Comparison of ENCODE assay signal across 8 cellular contexts in genomic region chr14:55191101-55191880, GRCh38. TPM values are rescaled to one million over a fixed set of nuclear protein-coding genes. Genes with fewer than 3 reads are reported as not detected.
DNase-seq lines count a peak whose midpoint lies in the region; ATAC-seq and TF ChIP-seq lines count a peak whose summit lies in the region.

Gene DLGAP5 (minus strand): TSS chr14:55191585. CDS start chr14:55189179, 2,406 bp downstream.

- peak within 1 kb of the TSS; percentile 50 to 69 for H3K4me3 ChIP-seq in testis

- intact Hi-C loops in testis (cut with DNase I; ENCODE audit: low total_unique reads), result no loop called here

- no peak for TF ChIP-seq CTCF in GM10266 (IDR thresholded peaks at IDR 0.05; ENCODE audit: control insufficient read depth, insufficient read depth, low read depth, missing control alignments)
- TF ChIP-seq CTCF in testis (IDR thresholded peaks at IDR 0.05), result no peak

- DNase-seq in GM10266 (ENCODE audit: extremely low spot score), result peak; percentile 91
- DNase-seq in NCI-H1092 treated with DMSO at 0.1 percent for 48 hours (lab: John Stamatoyannopoulos, UW), result peak; percentile 100
- peak; percentile 85 for DNase-seq in activated naive CD4-positive, alpha-beta T cell treated with anti-CD3 and anti-CD28 coated beads, Interleukin-2, amount 50 U/mL, for 16 hours
- DNase-seq in glomerular endothelial cell (ENCODE audit: extremely low read depth, low read depth, low spot score), result peak; percentile 85
- peak; percentile 92 for DNase-seq in occipital lobe (lab: John Stamatoyannopoulos, UW)
- peak; percentile 98 for DNase-seq in testis

- peaks cover 5% of the 10 kb centered on the region for H3K4me1 ChIP-seq in testis

- no peaks in the 10 kb centered on the region for H3K27me3 ChIP-seq in testis

- peak; percentile 63 for TF ChIP-seq POLR2A in testis (IDR thresholded peaks at IDR 0.05)

- no peaks in the 10 kb centered on the region for H3K36me3 ChIP-seq in testis (ENCODE audit: low read depth, missing control alignments)

- H3K27ac ChIP-seq in testis, result peak within 1 kb of the TSS; percentile 13 to 74

- WGBS in testis, 2 donors, result 0% methylated on average over 45 of the region's 45 CpGs

- no peaks in the 10 kb centered on the region for H3K9me3 ChIP-seq in testis

- peak; percentile 98 for ATAC-seq in HG02623 (IDR thresholded peaks at IDR 0.05; ENCODE audit: unreplicated experiment)
- peak; percentile 98 for ATAC-seq in SK-N-SH treated with all-trans-retinoic acid at 6 μM for 48 hours

TF ChIP-seq in SK-N-SH treated with all-trans-retinoic acid at 6 μM for 48 hours, 23 proteins besides CTCF, POLR2A, EP300 and RAD21:
- TF ChIP-seq GLIS3 (CRISPR knock-in tag; IDR thresholded peaks at IDR 0.05) (no peak), ZNF8 (CRISPR knock-in tag; IDR thresholded peaks at IDR 0.05) (no peak), ZFP3 (CRISPR knock-in tag; IDR thresholded peaks at IDR 0.05) (no peak), TCF4 (CRISPR knock-in tag; IDR thresholded peaks at IDR 0.05; ENCODE audit: borderline replicate concordance) (no peak), ZFP30 (CRISPR knock-in tag; IDR thresholded peaks at IDR 0.05) (no peak), BACH2 (CRISPR knock-in tag; IDR thresholded peaks at IDR 0.05; ENCODE audit: borderline replicate concordance) (no peak), RARB (CRISPR knock-in tag; IDR thresholded peaks at IDR 0.05) (no peak), CSRNP3 (CRISPR knock-in tag; IDR thresholded peaks at IDR 0.05) (no peak), ISL1 (CRISPR knock-in tag; IDR thresholded peaks at IDR 0.05) (no peak), ZNF70 (CRISPR knock-in tag; IDR thresholded peaks at IDR 0.05) (no peak), PATZ1 (CRISPR knock-in tag; IDR thresholded peaks at IDR 0.05; ENCODE audit: borderline replicate concordance) (no peak), SNAI2 (CRISPR knock-in tag; IDR thresholded peaks at IDR 0.05) (no peak), CREB5 (CRISPR knock-in tag; IDR thresholded peaks at IDR 0.05; ENCODE audit: low read depth) (no peak), ESRRG (CRISPR knock-in tag; IDR thresholded peaks at IDR 0.05) (no peak), PPARA (CRISPR knock-in tag; IDR thresholded peaks at IDR 0.05; ENCODE audit: borderline replicate concordance) (no peak)

RNA-seq across cellular contexts. Expression of gene DLGAP5, which starts in this region (rescaled TPM):
- 7.4 and 8.9 TPM in 2 replicates for total RNA-seq in glomerular endothelial cell
- 4.5 TPM for total RNA-seq in occipital lobe
- 10 to 100 TPM; 11.2 to 17.2 TPM for total RNA-seq in testis
- polyA plus RNA-seq in testis (ENCODE audit: insufficient read depth, low read depth, low replicate concordance), result 15.2 TPM

Comparison
In these comparisons a context has a peak if more than half of its experiments do, and no peak if none do; other contexts are left out.
1. Peak in every context shown above with its lines: DNase-seq, ATAC-seq, H3K4me3 ChIP-seq and H3K27ac ChIP-seq.